Comparison of ENCODE assay signal across 10 cellular contexts in the genomic region with DNA sequence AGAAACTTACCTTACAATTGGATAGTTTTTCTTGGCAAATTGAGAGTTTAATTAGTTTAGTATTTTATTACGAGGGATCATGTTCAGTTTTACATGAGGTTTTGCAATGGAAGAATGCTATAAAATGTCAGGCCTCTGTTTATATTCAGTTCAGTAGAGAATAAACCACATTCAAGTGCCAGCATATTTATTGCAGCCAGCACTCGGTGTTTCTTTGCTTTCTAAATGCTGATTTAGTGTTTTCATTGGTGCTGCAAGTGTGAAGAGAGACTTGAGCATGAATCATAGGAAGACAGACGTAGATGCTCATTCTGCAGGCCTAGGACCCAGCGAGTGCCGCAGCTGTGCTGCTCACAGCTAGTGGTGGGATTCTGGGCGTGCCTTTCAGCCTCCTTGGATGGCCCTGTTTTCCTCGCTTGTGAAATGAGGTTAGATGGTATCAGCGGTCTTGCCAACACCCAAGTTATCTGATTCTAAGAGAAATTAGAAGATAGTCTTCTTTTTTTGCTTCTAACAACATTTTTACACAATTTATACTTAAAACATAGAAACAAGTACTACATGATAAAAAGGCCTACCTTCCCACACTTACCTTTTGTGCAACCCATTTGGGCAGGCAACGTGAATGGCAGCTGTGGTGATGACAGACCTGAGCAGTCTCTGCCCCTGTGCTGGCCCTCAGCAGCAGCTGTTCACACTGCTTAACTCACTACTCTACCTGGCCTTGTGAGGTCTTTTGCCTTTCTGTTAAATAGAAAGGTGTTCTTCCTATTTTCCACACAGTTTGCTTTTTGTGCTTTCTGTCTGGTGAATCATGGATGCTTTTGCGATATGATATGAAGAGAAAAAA. TPM values are rescaled to one million over a fixed set of nuclear protein-coding genes. Genes with fewer than 3 reads are reported as not detected.
DNase-seq lines count a peak whose midpoint lies in the region; ATAC-seq and TF ChIP-seq lines count a peak whose summit lies in the region.
"Had no signal": no experiment of that assay in that cellular context is flagged by ENCODE, and none has a peak within 500 bp of the region (broad histone marks: within the 10 kb centered on the region; RNA-seq: fewer than 3 reads in every experiment).

No MANE protein-coding gene starts in this region.

- 49% methylated on average over 10 of the region's 10 CpGs for WGBS in suprapubic skin
- 48 to 69% methylated on average over 10 of the region's 10 CpGs for WGBS in aorta, 2 donors

- no peaks in the 10 kb centered on the region for H3K27me3 ChIP-seq in suprapubic skin
- no peaks in the 10 kb centered on the region for H3K27me3 ChIP-seq in aorta (ENCODE audit: control insufficient read depth in 1 of 2, insufficient read depth in 2 of 2, low read length in 1 of 2)

- DNase-seq in DMS 273 (lab: John Stamatoyannopoulos, UW; ENCODE audit: unreplicated experiment), result peak; percentile 23
- no peak for DNase-seq in DMS 273 treated with DMSO at 0.1 percent for 48 hours (lab: John Stamatoyannopoulos, UW)
- peak; percentile 52 for DNase-seq in activated T-cell treated with anti-CD3 and anti-CD28 coated beads for 48 hours (ENCODE audit: low read depth)
- peak; percentile 70 to 81 for DNase-seq in foreskin fibroblast
- no peak for DNase-seq in suprapubic skin (ENCODE audit: low spot score in 2 of 2)
- DNase-seq in HT-29 (ENCODE audit: low spot score), result no peak
- DNase-seq in aorta, result no peak
- DNase-seq: Karpas-422 had no signal

- H3K4me3 ChIP-seq in foreskin fibroblast (ENCODE audit: low read depth in 1 of 2, low read length in 2 of 2) (no peak overlapping the region), suprapubic skin (no peak overlapping the region), aorta (ENCODE audit: low read length in 2 of 2) (no peak overlapping the region)

- intact Hi-C loops in aorta (cut with DNase I), result no loop called here

- H3K4me1 ChIP-seq in suprapubic skin (peaks cover 55% of the 10 kb centered on the region), aorta (ENCODE audit: control insufficient read depth in 1 of 2, insufficient read depth in 2 of 2, low read length in 2 of 2) (peaks cover 0 to 1% of the 10 kb centered on the region in 2 donors)

- H3K27ac ChIP-seq in suprapubic skin (peak overlapping the region; percentile 23), aorta (ENCODE audit: low read depth in 1 of 2, low read length in 2 of 2) (no peak overlapping the region)
- H3K27ac ChIP-seq: 22Rv1 had no signal

- TF ChIP-seq POLR2A in suprapubic skin (IDR thresholded peaks at IDR 0.05), result no peak

- no peak for TF ChIP-seq EP300 in suprapubic skin (IDR thresholded peaks at IDR 0.05)

- TF ChIP-seq CTCF in foreskin fibroblast (IDR thresholded peaks at IDR 0.05; ENCODE audit: low read depth, low read length) (no peak), suprapubic skin (IDR thresholded peaks at IDR 0.05) (no peak)

- H3K36me3 ChIP-seq in suprapubic skin, result no peaks in the 10 kb centered on the region
- no peaks in the 10 kb centered on the region for H3K36me3 ChIP-seq in aorta (ENCODE audit: control insufficient read depth in 1 of 2, insufficient read depth in 2 of 2, low read length in 1 of 2)

- H3K9me3 ChIP-seq in suprapubic skin (no peaks in the 10 kb centered on the region), aorta (ENCODE audit: control insufficient read depth, low read length) (no peaks in the 10 kb centered on the region)

- ATAC-seq in HG02763 (IDR thresholded peaks at IDR 0.05; ENCODE audit: unreplicated experiment) (no peak), aorta (ENCODE audit: low FRiP score) (no peak)

RNA-seq across cellular contexts. Expression of a gene that starts 26.8 kb away (rescaled TPM):
- 10 to 100 TPM; 37.2 to 49.1 (median 43.3) TPM for total RNA-seq in suprapubic skin
- 10.7 and 13.3 TPM in 2 replicates for total RNA-seq in HT-29 (2014; rRNA removed; shearing (Covaris generic))
- total RNA-seq in aorta, result 10 to 100 TPM; 17.8 to 26.9 TPM
- 10 to 100 TPM; 13.7 to 32.2 TPM for polyA plus RNA-seq in aorta

Comparison
In these comparisons a context has a peak if more than half of its experiments do, and no peak if none do; other contexts are left out.
1. DNase-seq: peak in DMS 273 (single experiment), activated T-cell treated with anti-CD3 and anti-CD28 coated beads for 48 hours (single experiment) and foreskin fibroblast (2 of 2); none in DMS 273 treated with DMSO at 0.1 percent for 48 hours (single experiment), suprapubic skin (0 of 2), HT-29 (single experiment) and aorta (0 of 2).